Comparison of ENCODE assay signal across 8 cellular contexts in genomic region chr1:207579436-207579799, GRCh38.
DNase-seq lines count a peak whose midpoint lies in the region; ATAC-seq, FAIRE-seq and TF ChIP-seq lines count a peak whose summit lies in the region.

No MANE protein-coding gene starts in this region.

- H3K4me2 ChIP-seq in DND-41 (ENCODE audit: insufficient read depth, low read length) (no peak overlapping the region), GM12878 (ENCODE audit: control insufficient read depth, insufficient read depth) (no peak overlapping the region)

- intact Hi-C loops in GM12878 (cut with micrococcal nuclease; ENCODE audit: unreplicated experiment) (loop anchor here (10.0 kb wide), 2 partner anchors 95 to 215 kb away; no protein-coding TSS in a partner anchor), kidney (cut with DNase I) (no loop called here)

- no TSS peak for BruUV-seq in GM12878 (replicated peaks; lab: Mats Ljungman, UMichigan)

- peaks cover 8% of the 10 kb centered on the region for H3K27me3 ChIP-seq in DND-41 (ENCODE audit: insufficient read depth, low read length, poor library complexity)
- H3K27me3 ChIP-seq in GM12878 (replicated peaks in 1 of 2; ENCODE audit: control insufficient read depth in 2 of 2, insufficient read depth in 2 of 2, low read length in 1 of 2): no peaks in the 10 kb centered on the region

- in situ Hi-C loops in GM12878 (cut with MboI): no loop called here

- peak; percentile 87 for ATAC-seq in DND-41 (ENCODE audit: insufficient read depth, low read depth)
- ATAC-seq in GM19351 (IDR thresholded peaks at IDR 0.05; ENCODE audit: unreplicated experiment): peak; percentile 88
- ATAC-seq in HG03571 (IDR thresholded peaks at IDR 0.05; ENCODE audit: unreplicated experiment): peak; percentile 83
- ATAC-seq in GM12878: peak; percentile 99
- no peak for ATAC-seq in GM21528 (IDR thresholded peaks at IDR 0.05; ENCODE audit: low FRiP score, unreplicated experiment)

- H3K9me3 ChIP-seq in DND-41 (ENCODE audit: insufficient read depth, low read length, severe bottlenecking): no peaks in the 10 kb centered on the region
- H3K9me3 ChIP-seq in GM12878 (replicated peaks; ENCODE audit: control insufficient read depth, insufficient read depth, low read length): no peaks in the 10 kb centered on the region
- no peaks in the 10 kb centered on the region for H3K9me3 ChIP-seq in kidney (ENCODE audit: control insufficient read depth in 1 of 2, low read length in 2 of 2)

- H3K36me3 ChIP-seq in DND-41 (ENCODE audit: insufficient read depth, low read length) (no peaks in the 10 kb centered on the region), GM12878 (ENCODE audit: control insufficient read depth in 2 of 2, insufficient read depth in 2 of 2, low read length in 1 of 2) (no peaks in the 10 kb centered on the region), kidney (ENCODE audit: control insufficient read depth in 1 of 2, insufficient read depth in 2 of 2, low read length in 2 of 2) (no peaks in the 10 kb centered on the region)

- RAD21 ChIA-PET in GM12878 (lab: Charles Lee; ENCODE audit: unreplicated experiment): interaction anchor here (0.7 to 1.9 kb wide), 2 partner anchors 41 to 218 kb away, joined by 3 to 8 read pairs; no protein-coding TSS in a partner anchor

- no peaks in the 10 kb centered on the region for H3K4me1 ChIP-seq in DND-41 (ENCODE audit: insufficient read depth, low read length)
- H3K4me1 ChIP-seq in GM12878 (ENCODE audit: control insufficient read depth, insufficient read depth, low read length): no peaks in the 10 kb centered on the region
- H3K4me1 ChIP-seq in kidney (ENCODE audit: control insufficient read depth in 1 of 2, insufficient read depth in 1 of 2, low read depth in 1 of 2, low read length in 2 of 2): no peaks in the 10 kb centered on the region

- DNase-seq in DND-41 (peak; percentile 48), OCI-M2 (lab: John Stamatoyannopoulos, UW; ENCODE audit: unreplicated experiment) (peak; percentile 26), GM12878 (ENCODE audit: low read depth, low spot score) (peak; percentile 17), kidney (no peak)
- DNase-seq in stimulated activated CD8-positive, alpha-beta memory T cell treated with anti-CD3 and anti-CD28 coated beads, Interleukin-4, amount 100 ng/mL, for 48 hours: peak; percentile 52

- POLR2A ChIA-PET in GM12878 (lab: Charles Lee): no interaction called here

- peak; percentile 68 for TF ChIP-seq CTCF in DND-41 (IDR thresholded peaks at IDR 0.05; ENCODE audit: borderline replicate concordance, extremely low read depth, low read length, poor library complexity, severe bottlenecking)
- peak; percentile 49 to 60 (median 55); a peak in 5 of 6 replicates for TF ChIP-seq CTCF in GM12878 (IDR thresholded peaks at IDR 0.05 in 2 of 3, conservative IDR thresholded peaks at IDR 0.05 in 1 of 3; ENCODE audit: control insufficient read depth in 2 of 3, extremely low read depth in 1 of 3, insufficient read depth in 1 of 3, low read depth in 3 of 3, low read length in 3 of 3)
- TF ChIP-seq CTCF in kidney (IDR thresholded peaks at IDR 0.05; ENCODE audit: borderline replicate concordance, extremely low read depth, insufficient read depth): peak; percentile 36

- H3K27ac ChIP-seq in DND-41 (ENCODE audit: low read length) (no peak overlapping the region), GM12878 (ENCODE audit: control insufficient read depth, insufficient read depth) (no peak overlapping the region), kidney (ENCODE audit: low read depth in 2 of 2, low read length in 2 of 2) (no peak overlapping the region)

- TF ChIP-seq POLR2A in GM12878 (IDR thresholded peaks at IDR 0.05; ENCODE audit: low read depth, low read length): no peak

- WGBS in GM12878 (ENCODE audit: insufficient coverage, insufficient replicate concordance, low lambda C conversion rate, missing lambda C conversion rate): 2% methylated on average over 4 of the region's 4 CpGs

- FAIRE-seq in GM12878 (lab: Jason Lieb, UNC): peak; percentile 35
- no peak for FAIRE-seq in kidney (lab: Jason Lieb, UNC)

- H2AFZ ChIP-seq in DND-41 (ENCODE audit: low read depth, low read length): no peak overlapping the region
- H2AFZ ChIP-seq in GM12878 (ENCODE audit: control insufficient read depth, low read depth, low read length): peak overlapping the region; percentile 71; the same call in 1 of the 2 replicates

- TF ChIP-seq RAD21 in GM12878 (IDR thresholded peaks at IDR 0.05; ENCODE audit: insufficient read depth, low read depth, low read length): peak; percentile 58

- SMC1A ChIA-PET in GM12878 (lab: Charles Lee; ENCODE audit: uncharacterized antibody, unreplicated experiment): interaction anchor here (0.6 to 3.1 kb wide), 3 partner anchors 41 to 218 kb away, joined by 3 to 19 read pairs (median 3); no protein-coding TSS in a partner anchor

- CTCF ChIA-PET in GM12878 (lab: Yijun Ruan, JAX): interaction anchor here (1.3 to 4.4 kb wide), 5 partner anchors 41 to 220 kb away, joined by 3 to 25 read pairs (median 13); no protein-coding TSS in a partner anchor

- H4K20me1 ChIP-seq in DND-41 (ENCODE audit: insufficient read depth, low read length) (no peaks in the 10 kb centered on the region), GM12878 (ENCODE audit: control insufficient read depth, insufficient read depth) (no peaks in the 10 kb centered on the region; the same call in 1 of the 2 replicates)

- H3K9ac ChIP-seq in DND-41 (ENCODE audit: low read depth, low read length): no peak overlapping the region
- H3K9ac ChIP-seq in GM12878 (ENCODE audit: control insufficient read depth, insufficient read depth, low read length): no peak overlapping the region
- no peak overlapping the region for H3K9ac ChIP-seq in kidney (ENCODE audit: low read length in 2 of 2)

- H3K79me2 ChIP-seq in DND-41 (ENCODE audit: insufficient read depth, low read length) (no peaks in the 10 kb centered on the region), GM12878 (ENCODE audit: control insufficient read depth, insufficient read depth, low read length) (no peaks in the 10 kb centered on the region)

- H3K4me3 ChIP-seq in DND-41 (ENCODE audit: low read depth in 1 of 2, low read length in 2 of 2) (no peak overlapping the region), GM12878 (no peak overlapping the region), kidney (ENCODE audit: low read length in 2 of 2) (no peak overlapping the region)

- TF ChIP-seq EP300 in GM12878 (IDR thresholded peaks at IDR 0.05; ENCODE audit: borderline replicate concordance in 1 of 2, control insufficient read depth in 1 of 2, low read depth in 2 of 2, low read length in 2 of 2): no peak

TF ChIP-seq in GM12878, 131 proteins besides CTCF, POLR2A, EP300 and RAD21 (continues in another document):
- no peak for TF ChIP-seq MYB (IDR thresholded peaks at IDR 0.05; ENCODE audit: borderline replicate concordance, low read depth, low read length)
- TF ChIP-seq IRF5 (IDR thresholded peaks at IDR 0.05; ENCODE audit: borderline replicate concordance): no peak
- no peak for TF ChIP-seq USF2 (IDR thresholded peaks at IDR 0.05; ENCODE audit: borderline replicate concordance, low read depth, low read length)
- TF ChIP-seq YY1 (IDR thresholded peaks at IDR 0.05; ENCODE audit: low read depth, low read length): peak; percentile 94
- no peak for TF ChIP-seq RELA (IDR thresholded peaks at IDR 0.05; ENCODE audit: borderline replicate concordance, partially characterized antibody)
- TF ChIP-seq WRNIP1 (IDR thresholded peaks at IDR 0.05; ENCODE audit: borderline replicate concordance, low read depth, low read length): no peak
- peak; percentile 73 for TF ChIP-seq PKNOX1 (IDR thresholded peaks at IDR 0.05)
- TF ChIP-seq ZNF24 (IDR thresholded peaks at IDR 0.05): no peak
